In the genomic region with DNA sequence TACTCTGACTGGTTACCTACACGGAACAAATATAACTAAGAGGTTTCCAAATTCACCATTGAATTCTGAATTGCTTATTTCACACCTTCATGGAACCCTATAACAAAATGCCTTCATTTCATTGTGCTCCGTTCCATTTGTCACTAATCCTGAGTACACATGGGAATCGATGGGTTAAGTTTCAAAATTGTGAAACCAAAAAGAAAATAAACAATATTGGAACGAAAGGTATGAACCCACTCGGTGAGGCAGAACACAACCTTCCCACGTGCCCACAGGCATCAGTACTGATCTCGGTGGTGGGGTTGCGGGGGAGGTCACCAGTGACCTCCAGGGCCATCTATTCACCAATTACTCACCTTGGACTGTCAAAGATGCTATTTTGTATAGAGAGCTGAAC, we compare ENCODE assay signal across 1 cellular context.
TF ChIP-seq lines count a peak whose summit lies in the region.

No MANE protein-coding gene starts in this region.

TF ChIP-seq in WTC11, 78 proteins besides CTCF, POLR2A, EP300 and RAD21 (continued from another document):
- TF ChIP-seq, protein P1, sequence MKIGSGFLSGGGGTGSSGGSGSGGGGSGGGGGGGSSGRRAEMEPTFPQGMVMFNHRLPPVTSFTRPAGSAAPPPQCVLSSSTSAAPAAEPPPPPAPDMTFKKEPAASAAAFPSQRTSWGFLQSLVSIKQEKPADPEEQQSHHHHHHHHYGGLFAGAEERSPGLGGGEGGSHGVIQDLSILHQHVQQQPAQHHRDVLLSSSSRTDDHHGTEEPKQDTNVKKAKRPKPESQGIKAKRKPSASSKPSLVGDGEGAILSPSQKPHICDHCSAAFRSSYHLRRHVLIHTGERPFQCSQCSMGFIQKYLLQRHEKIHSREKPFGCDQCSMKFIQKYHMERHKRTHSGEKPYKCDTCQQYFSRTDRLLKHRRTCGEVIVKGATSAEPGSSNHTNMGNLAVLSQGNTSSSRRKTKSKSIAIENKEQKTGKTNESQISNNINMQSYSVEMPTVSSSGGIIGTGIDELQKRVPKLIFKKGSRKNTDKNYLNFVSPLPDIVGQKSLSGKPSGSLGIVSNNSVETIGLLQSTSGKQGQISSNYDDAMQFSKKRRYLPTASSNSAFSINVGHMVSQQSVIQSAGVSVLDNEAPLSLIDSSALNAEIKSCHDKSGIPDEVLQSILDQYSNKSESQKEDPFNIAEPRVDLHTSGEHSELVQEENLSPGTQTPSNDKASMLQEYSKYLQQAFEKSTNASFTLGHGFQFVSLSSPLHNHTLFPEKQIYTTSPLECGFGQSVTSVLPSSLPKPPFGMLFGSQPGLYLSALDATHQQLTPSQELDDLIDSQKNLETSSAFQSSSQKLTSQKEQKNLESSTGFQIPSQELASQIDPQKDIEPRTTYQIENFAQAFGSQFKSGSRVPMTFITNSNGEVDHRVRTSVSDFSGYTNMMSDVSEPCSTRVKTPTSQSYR (CRISPR knock-in tag; IDR thresholded peaks at IDR 0.05): no peak
- TF ChIP-seq, protein P2, sequence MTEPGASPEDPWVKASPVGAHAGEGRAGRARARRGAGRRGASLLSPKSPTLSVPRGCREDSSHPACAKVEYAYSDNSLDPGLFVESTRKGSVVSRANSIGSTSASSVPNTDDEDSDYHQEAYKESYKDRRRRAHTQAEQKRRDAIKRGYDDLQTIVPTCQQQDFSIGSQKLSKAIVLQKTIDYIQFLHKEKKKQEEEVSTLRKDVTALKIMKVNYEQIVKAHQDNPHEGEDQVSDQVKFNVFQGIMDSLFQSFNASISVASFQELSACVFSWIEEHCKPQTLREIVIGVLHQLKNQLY (CRISPR knock-in tag; IDR thresholded peaks at IDR 0.05): no peak
- TF ChIP-seq ESRRA (CRISPR knock-in tag; IDR thresholded peaks at IDR 0.05; ENCODE audit: borderline replicate concordance) (no peak), TEAD1 (CRISPR knock-in tag; IDR thresholded peaks at IDR 0.05) (no peak), EMX1 (CRISPR knock-in tag; IDR thresholded peaks at IDR 0.05) (no peak), NR1H2 (CRISPR knock-in tag; IDR thresholded peaks at IDR 0.05) (no peak), MXD4 (CRISPR knock-in tag; IDR thresholded peaks at IDR 0.05; ENCODE audit: borderline replicate concordance) (no peak), ELF4 (CRISPR knock-in tag; IDR thresholded peaks at IDR 0.05; ENCODE audit: low read depth) (no peak)
